Comparison of ENCODE assay signal across 15 cellular contexts in the genomic region with DNA sequence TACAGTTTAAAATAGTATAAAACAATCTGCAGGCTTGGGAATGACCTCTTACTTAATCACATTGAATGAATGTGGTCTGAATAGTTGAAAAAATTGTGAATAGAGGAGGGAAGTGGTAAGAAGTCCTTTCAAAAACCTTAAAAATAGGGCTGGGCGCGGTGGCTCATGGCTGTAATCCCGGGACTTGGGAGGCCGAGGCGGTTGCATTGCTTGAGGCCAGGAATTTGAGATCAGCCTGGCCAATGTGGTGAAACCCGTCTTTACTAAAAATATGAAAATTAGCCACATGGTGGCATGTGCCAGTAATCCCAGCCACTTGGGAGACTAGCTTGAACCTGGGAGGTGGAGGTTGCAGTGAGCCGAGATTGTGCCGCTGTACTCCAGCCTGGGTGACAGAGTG. TPM values are rescaled to one million over a fixed set of nuclear protein-coding genes. Genes with fewer than 3 reads are reported as not detected.
A peak's percentile ranks its signal among the peaks of the same experiment; 100 is the strongest.
DNase-seq lines count a peak whose midpoint lies in the region; ATAC-seq and TF ChIP-seq lines count a peak whose summit lies in the region.
"Had no signal": no experiment of that assay in that cellular context is flagged by ENCODE, and none has a peak within 500 bp of the region (broad histone marks: within the 10 kb centered on the region; RNA-seq: fewer than 3 reads in every experiment).

No MANE protein-coding gene starts in this region.

- no peaks in the 10 kb centered on the region for H3K4me1 Mint-ChIP-seq in type B pancreatic cell (ENCODE audit: unreplicated experiment)

- peaks cover 10% of the 10 kb centered on the region for H3K9me3 Mint-ChIP-seq in type B pancreatic cell

- no peak overlapping the region for H3K4me3 Mint-ChIP-seq in type B pancreatic cell
- H3K4me3 Mint-ChIP-seq: CD4-positive, CD25-positive, alpha-beta regulatory T cell had no signal

- no peak overlapping the region for H4K91ac ChIP-seq in mesenchymal stem cell (ENCODE audit: low read length)

- no peak overlapping the region for H2BK15ac ChIP-seq in mesenchymal stem cell (ENCODE audit: low read depth, poor library complexity, severe bottlenecking)

- no peak overlapping the region for H4K8ac ChIP-seq in mesenchymal stem cell (ENCODE audit: low read length)

- H3K36me3 Mint-ChIP-seq in type B pancreatic cell = peaks cover 7% of the 10 kb centered on the region

- no peak overlapping the region for H3K4ac ChIP-seq in mesenchymal stem cell (ENCODE audit: low read depth in 1 of 2, low read length in 2 of 2)

- H3K79me1 ChIP-seq in mesenchymal stem cell (replicated peaks; ENCODE audit: low read length, poor library complexity, severe bottlenecking) = no peaks in the 10 kb centered on the region

- peaks cover 0 to 3% of the 10 kb centered on the region in 2 experiments for H3K36me3 ChIP-seq in mesenchymal stem cell (ENCODE audit: control insufficient read depth in 1 of 2, insufficient read depth in 2 of 2, low read depth in 1 of 2, low read length in 2 of 2)

- H3K27ac ChIP-seq in mesenchymal stem cell (ENCODE audit: low read length, poor library complexity, severe bottlenecking) = no peak overlapping the region

- H3K4me1 ChIP-seq in mesenchymal stem cell (ENCODE audit: control insufficient read depth, insufficient read depth, low read depth, low read length) = peaks cover 2% of the 10 kb centered on the region

- DNase-seq in AG09309 (ENCODE audit: low read depth) (peak; percentile 55), M059J (ENCODE audit: low read depth) (peak; percentile 83), astrocyte of the spinal cord (ENCODE audit: low read depth, low spot score) (peak; percentile 69), mesenchymal stem cell (no peak), type B pancreatic cell (ENCODE audit: extremely low spot score, unreplicated experiment) (no peak), HT-29 (ENCODE audit: low spot score) (no peak)
- no peak for DNase-seq in activated CD4-positive, CD25-positive, alpha-beta regulatory T cell (lab: John Stamatoyannopoulos, UW)
- DNase-seq: CD4-positive, CD25-positive, alpha-beta regulatory T cell; DMS53; H7; NCI-H1092 treated with DMSO at 0.1 percent for 48 hours; NCI-H1694 treated with DMSO at 0.1 percent for 48 hours; NCI-H446; SHP77 had no signal

- no peak overlapping the region for H2BK5ac ChIP-seq in mesenchymal stem cell (ENCODE audit: low read depth, low read length, poor library complexity, severe bottlenecking)

- H2BK12ac ChIP-seq in mesenchymal stem cell (ENCODE audit: low read length in 2 of 2) = no peak overlapping the region

- H3K27me3 Mint-ChIP-seq in type B pancreatic cell = no peaks in the 10 kb centered on the region
- H3K27me3 Mint-ChIP-seq: CD4-positive, CD25-positive, alpha-beta regulatory T cell had no signal

- H2AK5ac ChIP-seq in mesenchymal stem cell (ENCODE audit: low read length, severe bottlenecking) = no peak overlapping the region

- WGBS in mesenchymal stem cell = 94% methylated on average over 8 of the region's 8 CpGs

- no peak for TF ChIP-seq CTCF in AG09309 (IDR thresholded peaks at IDR 0.05; ENCODE audit: control insufficient read depth, insufficient read depth, low read depth, low read length, missing control alignments)
- no peak for TF ChIP-seq CTCF in astrocyte of the spinal cord (IDR thresholded peaks at IDR 0.05; ENCODE audit: low read depth, low read length)
- TF ChIP-seq CTCF in type B pancreatic cell (conservative IDR thresholded peaks at IDR 0.05) = no peak

- H3K23ac ChIP-seq in mesenchymal stem cell (ENCODE audit: low read length in 2 of 2) = no peak overlapping the region

- H3K27ac Mint-ChIP-seq in type B pancreatic cell = no peak overlapping the region
- H3K27ac Mint-ChIP-seq: CD4-positive, CD25-positive, alpha-beta regulatory T cell had no signal

- H3K4me2 ChIP-seq in mesenchymal stem cell (ENCODE audit: low read length, poor library complexity, severe bottlenecking) = no peak overlapping the region

- in situ Hi-C loops in astrocyte of the spinal cord (cut with HindIII; ENCODE audit: low sequenced_read_pairs) = no loop called here

- H3K18ac ChIP-seq in mesenchymal stem cell (ENCODE audit: low read depth in 1 of 2, low read length in 2 of 2) = no peak overlapping the region

- no peaks in the 10 kb centered on the region for H3K27me3 ChIP-seq in mesenchymal stem cell (ENCODE audit: control insufficient read depth in 1 of 2, insufficient read depth in 1 of 2, low read length in 2 of 2)

- peak overlapping the region; percentile 77 for H3K9ac ChIP-seq in mesenchymal stem cell (ENCODE audit: low read length)

- no peak overlapping the region for H3K14ac ChIP-seq in mesenchymal stem cell (ENCODE audit: low read length in 2 of 2)

- ATAC-seq in HG02678 (IDR thresholded peaks at IDR 0.05; ENCODE audit: unreplicated experiment) = no peak

- H3K4me3 ChIP-seq in AG09309 (ENCODE audit: control insufficient read depth, low read depth, low read length) = no peak overlapping the region
- no peak overlapping the region for H3K4me3 ChIP-seq in astrocyte of the spinal cord (ENCODE audit: low read depth, low read length)
- no peak overlapping the region for H3K4me3 ChIP-seq in mesenchymal stem cell (ENCODE audit: insufficient read depth in 1 of 2, low read depth in 1 of 2, low read length in 2 of 2)

- no peak overlapping the region for H2AFZ ChIP-seq in mesenchymal stem cell (ENCODE audit: low read depth, low read length)

- peaks cover 7% of the 10 kb centered on the region for H3K9me3 ChIP-seq in mesenchymal stem cell (ENCODE audit: control insufficient read depth, low read length)

- H2BK120ac ChIP-seq in mesenchymal stem cell (ENCODE audit: low read depth, low read length) = no peak overlapping the region

RNA-seq across cellular contexts. Expression of a gene that starts 36.5 kb away (rescaled TPM):
- total RNA-seq in M059J (2014; rRNA removed; shearing (Covaris generic)) = 5.1 and 8.6 TPM in 2 replicates
- polyA plus RNA-seq in mesenchymal stem cell (2013, experiment 1 of 2) = 6.7 TPM
- polyA plus RNA-seq in mesenchymal stem cell (2013, experiment 2 of 2) = 6.5 TPM
- total RNA-seq in type B pancreatic cell (ENCODE audit: low replicate concordance) = 13.3 and 14.1 TPM in 2 replicates
- 1.8 and 5.0 TPM in 2 replicates for total RNA-seq in HT-29 (2014; rRNA removed; shearing (Covaris generic))

Comparison
In these comparisons a context has a peak if more than half of its experiments do, and no peak if none do; other contexts are left out.
1. DNase-seq: peak in AG09309 (single experiment), M059J (single experiment) and astrocyte of the spinal cord (single experiment); none in mesenchymal stem cell (single experiment), type B pancreatic cell (single experiment), HT-29 (single experiment) and activated CD4-positive, CD25-positive, alpha-beta regulatory T cell (0 of 4).